19 cellular contexts compared by ENCODE assay signal in genomic region chr16:23392223-23392600, GRCh38.
"Had no signal": no experiment of that assay in that cellular context is flagged by ENCODE, and none has a peak within 500 bp of the region (broad histone marks: within the 10 kb centered on the region; RNA-seq: fewer than 3 reads in every experiment).

No MANE protein-coding gene starts in this region.

- H3K27me3 ChIP-seq: brain microvascular endothelial cell had no signal

- H3K9me3 Mint-ChIP-seq: activated naive CD4-positive, alpha-beta T cell treated with anti-CD3 and anti-CD28 coated beads, Interleukin-2, amount 50 U/mL, for 72 hours; activated T-cell treated with anti-CD3 and anti-CD28 coated beads, Interleukin-2, amount 50 U/mL, for 24 hours; activated T-helper 17 cell treated with anti-CD3 and anti-CD28 coated beads, Interleukin-2, amount 50 U/mL, for 72 hours; naive B cell; T-cell; T-helper 2 cell treated with Interferon-gamma antibody and Interleukin-4, amounts not matched to agents 5 μg/mL and 100 μg/mL, for 36 hours; WTC11 had no signal

- H3K4me3 ChIP-seq: mucosa of descending colon had no signal

- H3K4me3 Mint-ChIP-seq: activated T-cell treated with anti-CD3 and anti-CD28 coated beads, Interleukin-2, amount 50 U/mL, for 24 hours; activated T-helper 17 cell treated with anti-CD3 and anti-CD28 coated beads, Interleukin-2, amount 50 U/mL, for 72 hours; naive B cell; T-cell; T-helper 2 cell treated with Interferon-gamma antibody and Interleukin-4, amounts not matched to agents 5 μg/mL and 100 μg/mL, for 36 hours; WTC11 had no signal

- H3K4me1 Mint-ChIP-seq: activated T-helper 17 cell treated with anti-CD3 and anti-CD28 coated beads, Interleukin-2, amount 50 U/mL, for 72 hours; naive B cell; T-cell; WTC11 had no signal

- H3K27ac Mint-ChIP-seq: activated naive CD4-positive, alpha-beta T cell treated with anti-CD3 and anti-CD28 coated beads, Interleukin-2, amount 50 U/mL, for 72 hours; activated T-cell treated with anti-CD3 and anti-CD28 coated beads, Interleukin-2, amount 50 U/mL, for 24 hours; activated T-helper 17 cell treated with anti-CD3 and anti-CD28 coated beads, Interleukin-2, amount 50 U/mL, for 72 hours; naive B cell; T-cell; T-helper 2 cell treated with Interferon-gamma antibody and Interleukin-4, amounts not matched to agents 5 μg/mL and 100 μg/mL, for 36 hours; WTC11 had no signal

- H3K27me3 Mint-ChIP-seq: activated T-cell treated with anti-CD3 and anti-CD28 coated beads, Interleukin-2, amount 50 U/mL, for 24 hours; activated T-helper 17 cell treated with anti-CD3 and anti-CD28 coated beads, Interleukin-2, amount 50 U/mL, for 72 hours; naive B cell; T-cell had no signal

- H3K27ac ChIP-seq: brain microvascular endothelial cell had no signal

- ATAC-seq: activated naive CD4-positive, alpha-beta T cell treated with anti-CD3 and anti-CD28 coated beads, Interleukin-2, amount 50 U/mL, for 72 hours; activated T-helper 17 cell treated with anti-CD3 and anti-CD28 coated beads, Interleukin-2, amount 50 U/mL, for 72 hours; stimulated activated naive CD8-positive, alpha-beta T cell treated with anti-CD3 and anti-CD28 coated beads, Interleukin-15, Interleukin-2, amounts not matched to agents 100 U/mL and 50 U/mL, for 24 hours; T-cell; WTC11 had no signal

- DNase-seq: activated CD8-positive, alpha-beta memory T cell treated with anti-CD3 and anti-CD28 coated beads for 24 hours; activated CD8-positive, alpha-beta memory T cell treated with anti-CD3 and anti-CD28 coated beads, Interleukin-2, amount 50 U/mL, for 4 hours; activated T-cell treated with anti-CD3 and anti-CD28 coated beads, Interleukin-2, amount 50 U/mL, for 24 hours; brain microvascular endothelial cell; central memory CD4-positive, alpha-beta T cell; effector memory CD4-positive, alpha-beta T cell; hippocampal formation; mesendoderm; naive B cell; right cardiac atrium; stimulated activated CD4-positive, alpha-beta T cell treated with anti-CD3 and anti-CD28 coated beads, Interleukin-12 subunit alpha, Interleukin-12 subunit beta, amount 100 ng/mL, for 4 hours; stimulated activated CD4-positive, alpha-beta T cell treated with anti-CD3 and anti-CD28 coated beads, Interleukin-4, amount 100 ng/mL, for 4 hours; stimulated activated naive CD8-positive, alpha-beta T cell treated with anti-CD3 and anti-CD28 coated beads, Interleukin-15, Interleukin-2, amounts not matched to agents 100 U/mL and 50 U/mL, for 24 hours; T-cell had no signal

- H3K9me3 ChIP-seq: mucosa of descending colon had no signal
